In genomic region chr19:39969681-39970423, GRCh38 we compare ENCODE assay signal across 8 cellular contexts.
DNase-seq lines count a peak whose midpoint lies in the region; ATAC-seq lines count a peak whose summit lies in the region.

No MANE protein-coding gene starts in this region.

- H3K4me3 ChIP-seq in HUES6 (ENCODE audit: low read depth, low read length) (peak overlapping the region; percentile 79), iPS-11a (ENCODE audit: low read depth, low read length) (peak overlapping the region; percentile 95)

- H3K9ac ChIP-seq in HUES6 (ENCODE audit: low read length) = peak overlapping the region; percentile 76

- H3K27ac ChIP-seq in HUES6 (ENCODE audit: low read depth, low read length) = peak overlapping the region; percentile 60; the same call in 1 of the 2 replicates

- peak; percentile 43 to 52 for DNase-seq in activated T-cell treated with anti-CD3 and anti-CD28 coated beads, Interleukin-2, amount 50 U/mL, for 48 hours
- DNase-seq in stimulated activated naive CD4-positive, alpha-beta T cell treated with Interleukin-2 at 50 U/mL for 16 hours (lab: John Stamatoyannopoulos, UW) = peak; percentile 30
- DNase-seq in hippocampal formation (lab: John Stamatoyannopoulos, UW) (no peak), NCI-H2171 (lab: John Stamatoyannopoulos, UW) (no peak), HuH-7 (ENCODE audit: low spot score) (no peak)

- H3K9me3 ChIP-seq in HUES6 (ENCODE audit: control insufficient read depth, insufficient read depth, low read depth, low read length) = no peaks in the 10 kb centered on the region

- no peaks in the 10 kb centered on the region for H3K27me3 ChIP-seq in HUES6 (ENCODE audit: control insufficient read depth, insufficient read depth, low read length)

- ATAC-seq in GM21619 (IDR thresholded peaks at IDR 0.05; ENCODE audit: unreplicated experiment) = no peak

- peaks cover 29% of the 10 kb centered on the region for H3K36me3 ChIP-seq in HUES6 (ENCODE audit: control insufficient read depth, insufficient read depth, low read length)

- peaks cover 4% of the 10 kb centered on the region; the same call in 1 of the 2 replicates for H3K4me1 ChIP-seq in HUES6 (ENCODE audit: control insufficient read depth, insufficient read depth, low read length)

Comparison
In these comparisons a context has a peak if more than half of its experiments do, and no peak if none do; other contexts are left out.
1. DNase-seq: peak in activated T-cell treated with anti-CD3 and anti-CD28 coated beads, Interleukin-2, amount 50 U/mL, for 48 hours (2 of 2) and stimulated activated naive CD4-positive, alpha-beta T cell treated with Interleukin-2 at 50 U/mL for 16 hours (single experiment); none in hippocampal formation (0 of 2), NCI-H2171 (single experiment) and HuH-7 (single experiment).